1 cellular context compared by ENCODE assay signal in genomic region chr15:40093224-40093842, GRCh38.
TF ChIP-seq lines count a peak whose summit lies in the region.

No MANE protein-coding gene starts in this region.

TF ChIP-seq in GM23338, 12 proteins besides CTCF, POLR2A, EP300 and RAD21 (continued from another document):
- TF ChIP-seq REST (IDR thresholded peaks at IDR 0.05; ENCODE audit: unreplicated experiment) (no peak), POLR2AphosphoS5 (IDR thresholded peaks at IDR 0.05; ENCODE audit: low read depth) (no peak)
